9 cellular contexts compared by ENCODE assay signal in the genomic region with DNA sequence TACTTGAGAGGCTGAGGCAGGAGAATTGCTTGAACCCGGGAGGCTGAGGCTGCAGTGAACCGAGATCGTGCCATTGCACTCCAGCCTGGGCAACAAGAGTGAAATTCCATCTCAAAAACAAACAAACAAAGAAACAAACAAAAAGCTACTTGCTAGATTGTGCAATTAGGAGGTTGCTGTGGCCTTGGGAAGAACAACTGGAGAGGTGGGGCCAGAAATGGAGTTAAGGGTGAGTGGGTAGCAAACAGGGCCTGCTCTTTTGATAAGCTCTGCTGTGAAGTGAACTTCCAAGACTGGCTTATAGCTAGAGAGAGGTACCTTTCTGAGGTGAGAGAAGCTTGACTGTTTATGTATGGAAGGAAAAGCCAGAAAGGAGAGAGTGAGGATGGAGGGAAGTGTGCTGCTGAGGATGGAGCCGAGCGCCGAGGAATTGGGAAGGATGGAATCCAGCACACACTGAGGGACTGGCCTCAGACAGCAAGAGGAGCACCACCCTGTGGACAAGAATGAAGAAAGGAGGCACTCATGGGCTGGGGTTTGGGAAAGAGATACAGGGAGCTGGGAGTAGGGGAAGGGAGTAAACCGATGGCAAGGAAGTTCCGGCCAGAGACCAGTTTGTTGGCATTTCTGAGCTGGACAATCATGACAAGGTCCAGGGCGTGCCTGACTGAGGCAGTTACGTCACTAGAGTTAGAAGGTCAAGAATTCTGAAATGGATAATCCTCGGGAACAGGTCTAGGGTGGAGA. TPM values are rescaled to one million over a fixed set of nuclear protein-coding genes. Genes with fewer than 3 reads are reported as not detected.
DNase-seq lines count a peak whose midpoint lies in the region; ATAC-seq, FAIRE-seq and TF ChIP-seq lines count a peak whose summit lies in the region.
"Had no signal": no experiment of that assay in that cellular context is flagged by ENCODE, and none has a peak within 500 bp of the region (broad histone marks: within the 10 kb centered on the region; RNA-seq: fewer than 3 reads in every experiment).

No MANE protein-coding gene starts in this region.

- peak; percentile 51 for TF ChIP-seq CTCF in A673 (conservative IDR thresholded peaks at IDR 0.05; ENCODE audit: low read depth, low read length)
- TF ChIP-seq CTCF in bronchial epithelial cell (IDR thresholded peaks at IDR 0.05; ENCODE audit: insufficient read depth, low read length, severe bottlenecking): peak; percentile 63

- intact Hi-C loops in A673 (cut with micrococcal nuclease; ENCODE audit: unreplicated experiment) (no loop called here), left colon (cut with DNase I, micrococcal nuclease) (no loop called here)

- H3K36me3 ChIP-seq in A673 (ENCODE audit: insufficient read depth, low read length, poor library complexity, severe bottlenecking): no peaks in the 10 kb centered on the region
- no peaks in the 10 kb centered on the region for H3K36me3 ChIP-seq in bronchial epithelial cell (ENCODE audit: control insufficient read depth, insufficient read depth, low read length)

- H3K4me3 ChIP-seq in A673 (ENCODE audit: low read depth, low read length, poor library complexity, severe bottlenecking) (no peak overlapping the region), bronchial epithelial cell (ENCODE audit: low read depth, low read length) (no peak overlapping the region)

- H3K27me3 ChIP-seq in A673 (replicated peaks; ENCODE audit: insufficient read depth, low read depth, low read length, poor library complexity) (no peaks in the 10 kb centered on the region), bronchial epithelial cell (ENCODE audit: control insufficient read depth, insufficient read depth, low read length) (no peaks in the 10 kb centered on the region)

- POLR2A ChIA-PET in A673 (lab: Charles Lee; ENCODE audit: low non-redundant PET): interaction anchor here (0.9 kb wide), 1 partner anchor 1049 kb away, joined by 3 read pairs; no protein-coding TSS in a partner anchor

- FAIRE-seq in HTR-8/SVneo (lab: Jason Lieb, UNC) (no peak), bronchial epithelial cell (lab: Jason Lieb, UNC) (no peak)

- BruUV-seq in A673 (replicated peaks; lab: Mats Ljungman, UMichigan): no TSS peak

- CTCF ChIA-PET in A673 (lab: Charles Lee): interaction anchor here (0.5 to 1.5 kb wide), 3 partner anchors 10 to 463 kb away, joined by 3 to 4 read pairs (median 4); no protein-coding TSS in a partner anchor

- H3K4me1 ChIP-seq in A673 (ENCODE audit: insufficient read depth, low read length, poor library complexity, severe bottlenecking): no peaks in the 10 kb centered on the region

- H3K27ac ChIP-seq in A673 (ENCODE audit: low read depth, low read length, poor library complexity, severe bottlenecking): no peak overlapping the region

- DNase-seq in A673 (ENCODE audit: low spot score) (peak; percentile 38), HTR-8/SVneo (ENCODE audit: insufficient read length, low spot score) (peak; percentile 38), bronchial epithelial cell (ENCODE audit: low read depth) (peak; percentile 75), left colon (peak; percentile 72 to 86), MV-4-11 (lab: John Stamatoyannopoulos, UW) (no peak)
- DNase-seq in stimulated activated naive CD4-positive, alpha-beta T cell treated with Interleukin-2 at 50 U/mL for 16 hours (lab: John Stamatoyannopoulos, UW): no peak
- no peak for DNase-seq in stimulated activated CD4-positive, alpha-beta T cell treated with anti-CD3 and anti-CD28 coated beads, Interleukin-4, amount 100 ng/mL, for 4 hours
- DNase-seq: DMS79 treated with DMSO at 0.1 percent for 48 hours had no signal

- H3K9me3 ChIP-seq in A673 (ENCODE audit: low read depth, low read length, poor library complexity, severe bottlenecking): no peaks in the 10 kb centered on the region

- ATAC-seq in left colon: peak; percentile 56
- ATAC-seq in HG02642 (IDR thresholded peaks at IDR 0.05; ENCODE audit: poor library complexity, unreplicated experiment): no peak

RNA-seq across cellular contexts. Expression of a gene that starts 7.0 kb away (rescaled TPM):
- total RNA-seq in A673 (2021): not detected in 2 replicates
- total RNA-seq in bronchial epithelial cell: under 0.01 and 0.13 TPM in 2 replicates
- not detected for total RNA-seq in left colon

RNA-seq across cellular contexts. Expression of a gene that starts 38.3 kb away (rescaled TPM):
- total RNA-seq in A673 (2021) (14.1 and 16.2 TPM in 2 replicates), bronchial epithelial cell (0.26 TPM in 2 replicates), left colon (under 1 TPM; 0.18 to 0.78 TPM)

RNA-seq across cellular contexts. Expression of a gene that starts 45.6 kb away (rescaled TPM):
- total RNA-seq in A673 (2021): 60.0 and 61.8 TPM in 2 replicates
- 105 and 127 TPM in 2 replicates for total RNA-seq in bronchial epithelial cell
- total RNA-seq in left colon: 10 to 100 TPM; 87.2 to 99.3 TPM

Comparison
In these comparisons a context has a peak if more than half of its experiments do, and no peak if none do; other contexts are left out.
1. DNase-seq: peak in A673 (single experiment), HTR-8/SVneo (single experiment), bronchial epithelial cell (single experiment) and left colon (2 of 2); none in stimulated activated naive CD4-positive, alpha-beta T cell treated with Interleukin-2 at 50 U/mL for 16 hours (single experiment), MV-4-11 (single experiment) and stimulated activated CD4-positive, alpha-beta T cell treated with anti-CD3 and anti-CD28 coated beads, Interleukin-4, amount 100 ng/mL, for 4 hours (0 of 2).